Comparison of ENCODE assay signal across 11 cellular contexts in the genomic region with DNA sequence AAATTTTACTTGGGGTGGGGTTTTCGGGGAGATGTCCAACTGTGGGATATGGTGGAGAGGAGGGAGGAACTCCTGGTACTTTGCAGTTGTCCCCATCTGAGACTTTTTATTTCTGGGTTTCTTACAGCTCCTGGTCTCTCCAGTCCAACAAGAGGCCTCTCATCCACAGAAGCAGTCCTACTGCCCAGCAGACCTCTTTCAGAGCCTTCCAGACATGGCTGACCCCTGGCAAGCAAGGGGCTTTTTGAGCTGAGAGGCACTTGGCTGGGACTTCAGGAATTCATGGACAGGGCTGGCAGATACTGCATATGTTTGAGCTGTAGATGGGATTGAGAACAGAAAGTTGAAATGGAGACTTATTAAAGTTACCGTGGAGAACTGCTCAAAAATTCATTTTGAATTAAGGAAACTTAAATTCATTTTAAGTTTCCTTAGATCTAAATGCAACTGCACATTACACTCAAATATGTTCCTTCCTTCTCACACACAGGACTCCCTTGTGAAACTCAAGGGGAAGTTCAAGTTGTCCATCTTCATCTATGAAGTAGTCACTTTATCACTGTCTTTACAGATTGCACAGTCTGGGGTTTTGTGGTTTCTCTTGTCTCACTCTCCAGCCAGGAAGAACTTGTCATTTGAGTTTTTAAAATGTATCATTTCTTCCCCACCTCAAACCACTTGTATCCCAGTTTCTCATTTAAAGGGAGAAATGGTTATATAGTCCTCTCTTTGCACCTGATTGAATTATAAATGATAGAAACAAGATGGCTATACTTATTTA. TPM values are rescaled to one million over a fixed set of nuclear protein-coding genes. Genes with fewer than 3 reads are reported as not detected.
A peak's percentile ranks its signal among the peaks of the same experiment; 100 is the strongest.
DNase-seq lines count a peak whose midpoint lies in the region; ATAC-seq and TF ChIP-seq lines count a peak whose summit lies in the region.
"Had no signal": no experiment of that assay in that cellular context is flagged by ENCODE, and none has a peak within 500 bp of the region (broad histone marks: within the 10 kb centered on the region; RNA-seq: fewer than 3 reads in every experiment).

No MANE protein-coding gene starts in this region.

- POLR2A ChIA-PET in activated CD4-positive, alpha-beta T cell treated with anti-CD3 and anti-CD28 coated beads, Interleukin-2, amount 10 ng/mL, durations not matched to agents 7 days and 5 days (lab: Charles Lee), result interaction anchor here (0.6 to 0.7 kb wide), 2 partner anchors 17 to 33 kb away, joined by 3 to 4 read pairs; no protein-coding TSS in a partner anchor
- POLR2A ChIA-PET in T-cell (lab: Charles Lee), result no interaction called here

- H3K36me3 Mint-ChIP-seq in activated CD4-positive, alpha-beta T cell treated with anti-CD3 and anti-CD28 coated beads, Interleukin-2, amount 10 ng/mL, durations not matched to agents 7 days and 5 days (ENCODE audit: low read depth), result peaks cover under 1% of the 10 kb centered on the region
- no peaks in the 10 kb centered on the region for H3K36me3 Mint-ChIP-seq in T-cell

- H3K36me3 ChIP-seq in thoracic aorta (no peaks in the 10 kb centered on the region), GM23248 (ENCODE audit: low read depth) (peaks cover 1% of the 10 kb centered on the region; the same call in 1 of the 2 replicates)

- no peak overlapping the region for H3K4me2 ChIP-seq in GM23248 (ENCODE audit: unreplicated experiment)
- H3K4me2 ChIP-seq: A549 had no signal

- no peaks in the 10 kb centered on the region for H3K79me2 ChIP-seq in GM23248 (ENCODE audit: insufficient read depth)

- H3K27ac Mint-ChIP-seq in activated CD4-positive, alpha-beta T cell treated with anti-CD3 and anti-CD28 coated beads, Interleukin-2, amount 10 ng/mL, durations not matched to agents 7 days and 5 days, result no peak overlapping the region
- H3K27ac Mint-ChIP-seq in T-cell, result peak overlapping the region; percentile 26 to 56

- H2AFZ ChIP-seq in GM23248, result no peak overlapping the region

- H4K20me1 ChIP-seq in GM23248 (ENCODE audit: insufficient read depth), result no peaks in the 10 kb centered on the region

- ATAC-seq in T-cell (replicated peaks in 1 of 4), result peak in 1 of 4 experiments; percentile 36
- ATAC-seq in thoracic aorta (ENCODE audit: insufficient number of reproducible peaks, low FRiP score, low read depth), result no peak

- in situ Hi-C loops in GM23248 (cut with MboI), result no loop called here

- H3K27me3 ChIP-seq in thoracic aorta (replicated peaks; ENCODE audit: insufficient read depth), result no peaks in the 10 kb centered on the region
- no peaks in the 10 kb centered on the region for H3K27me3 ChIP-seq in GM23248 (replicated peaks; ENCODE audit: insufficient read depth)

- H3K4me3 ChIP-seq in thoracic aorta (no peak overlapping the region), GM23248 (no peak overlapping the region)
- H3K4me3 ChIP-seq: A549 had no signal

- H3K9me3 Mint-ChIP-seq in activated CD4-positive, alpha-beta T cell treated with anti-CD3 and anti-CD28 coated beads, Interleukin-2, amount 10 ng/mL, durations not matched to agents 7 days and 5 days, result no peaks in the 10 kb centered on the region
- no peaks in the 10 kb centered on the region for H3K9me3 Mint-ChIP-seq in T-cell

- no peaks in the 10 kb centered on the region for H3K9me2 ChIP-seq in GM23248 (ENCODE audit: insufficient read depth)

- peaks cover 11 to 39% of the 10 kb centered on the region in 2 donors for H3K4me1 ChIP-seq in thoracic aorta (ENCODE audit: control insufficient read depth in 1 of 2, low read depth in 2 of 2)
- no peaks in the 10 kb centered on the region for H3K4me1 ChIP-seq in GM23248 (ENCODE audit: insufficient read depth)

- H3K4me1 Mint-ChIP-seq in activated CD4-positive, alpha-beta T cell treated with anti-CD3 and anti-CD28 coated beads, Interleukin-2, amount 10 ng/mL, durations not matched to agents 7 days and 5 days, result peaks cover 29% of the 10 kb centered on the region
- peaks cover 26 to 35% (median 28%) of the 10 kb centered on the region in 3 donors for H3K4me1 Mint-ChIP-seq in T-cell

- H3K9me3 ChIP-seq in thoracic aorta, result no peaks in the 10 kb centered on the region
- no peaks in the 10 kb centered on the region for H3K9me3 ChIP-seq in GM23248 (ENCODE audit: low read depth)
- H3K9me3 ChIP-seq: A549 had no signal

- no peak overlapping the region for H3K4me3 Mint-ChIP-seq in activated CD4-positive, alpha-beta T cell treated with anti-CD3 and anti-CD28 coated beads, Interleukin-2, amount 10 ng/mL, durations not matched to agents 7 days and 5 days
- peak overlapping the region in 1 of 3 donors; percentile 68 for H3K4me3 Mint-ChIP-seq in T-cell

- DNase-seq in activated CD4-positive, alpha-beta T cell treated with anti-CD3 and anti-CD28 coated beads, Interleukin-2, amount 10 ng/mL, durations not matched to agents 7 days and 5 days, result peak; percentile 20
- no peak for DNase-seq in activated CD4-positive, alpha-beta T cell treated with anti-CD3 and anti-CD28 coated beads, Interleukin-2, amount 50 U/mL, for 4 hours
- DNase-seq in T-cell (no peak), globus pallidus (ENCODE audit: low spot score) (peak; percentile 39), thoracic aorta (ENCODE audit: low spot score) (no peak), iPS-NIHi11 (ENCODE audit: low spot score) (no peak), GM23248 (no peak), AG20443 (ENCODE audit: low spot score) (no peak)
- DNase-seq: SHP77; stimulated activated CD4-positive, alpha-beta T cell treated with anti-CD3 and anti-CD28 coated beads, Interleukin-1b, Interleukin-23, amount 100 ng/mL, for 48 hours had no signal

- H3K9ac ChIP-seq in GM23248, result no peak overlapping the region

- CTCF ChIA-PET in activated CD4-positive, alpha-beta T cell treated with anti-CD3 and anti-CD28 coated beads, Interleukin-2, amount 10 ng/mL, durations not matched to agents 7 days and 5 days (lab: Charles Lee), result interaction anchor here (1.5 kb wide), 1 partner anchor 19 kb away, joined by 3 read pairs; no protein-coding TSS in a partner anchor
- CTCF ChIA-PET in T-cell (lab: Charles Lee), result interaction anchor here in 1 of 2 donors (0.6 to 1.2 kb wide), 4 partner anchors 43 to 274 kb away, joined by 3 to 9 read pairs (median 5); partner anchors contain the start of gene RPL19

- H3K27me3 Mint-ChIP-seq in activated CD4-positive, alpha-beta T cell treated with anti-CD3 and anti-CD28 coated beads, Interleukin-2, amount 10 ng/mL, durations not matched to agents 7 days and 5 days, result no peaks in the 10 kb centered on the region
- H3K27me3 Mint-ChIP-seq in T-cell, result no peaks in the 10 kb centered on the region

- H3K27ac ChIP-seq in thoracic aorta (peak overlapping the region; percentile 47 to 57), GM23248 (no peak overlapping the region)
- H3K27ac ChIP-seq: A549 had no signal

- 33 to 43% methylated on average over 2 of the region's 2 CpGs for WGBS in GM23248 (ENCODE audit: low coverage in 1 of 2, low lambda C conversion rate in 2 of 2, missing lambda C conversion rate in 2 of 2), 2 experiments

- H3F3A ChIP-seq in GM23248 (ENCODE audit: insufficient read depth), result peaks cover 46% of the 10 kb centered on the region

- TF ChIP-seq CTCF in thoracic aorta (IDR thresholded peaks at IDR 0.05), result no peak

RNA-seq across cellular contexts. Expression of gene FBXO47, which starts 40.7 kb away (rescaled TPM):
- total RNA-seq in activated CD4-positive, alpha-beta T cell treated with anti-CD3 and anti-CD28 coated beads, Interleukin-2, amount 10 ng/mL, durations not matched to agents 7 days and 5 days, result not detected
- total RNA-seq in T-cell (not detected), thoracic aorta (not detected)
- under 0.01 TPM in 1 of 2 replicates, not detected in the other for total RNA-seq in GM23248 (2014; rRNA removed; shearing (Covaris generic))
- polyA plus RNA-seq in GM23248 (2016; fragmentation: Nextera tagmentation; extraction: Ambion mirVana), result not detected in 2 replicates

RNA-seq across cellular contexts. Expression of gene LASP1, which starts 56.6 kb away (rescaled TPM):
- 100 to 1,000 TPM; 189 to 200 TPM for total RNA-seq in activated CD4-positive, alpha-beta T cell treated with anti-CD3 and anti-CD28 coated beads, Interleukin-2, amount 10 ng/mL, durations not matched to agents 7 days and 5 days
- total RNA-seq in T-cell, result 100 to 1,000 TPM in 4 of 5 donors, 10 to 100 TPM in 1; 97.2 to 157 (median 122) TPM
- 100 to 1,000 TPM in 1 of 2 donors, 10 to 100 TPM in 1; 87.2 to 219 TPM for total RNA-seq in thoracic aorta
- 207 and 250 TPM in 2 replicates for total RNA-seq in GM23248 (2014; rRNA removed; shearing (Covaris generic))
- 198 and 203 TPM in 2 replicates for polyA plus RNA-seq in GM23248 (2016; fragmentation: Nextera tagmentation; extraction: Ambion mirVana)

Comparison
In these comparisons a context has a peak if more than half of its experiments do, and no peak if none do; other contexts are left out.
1. DNase-seq: peak in activated CD4-positive, alpha-beta T cell treated with anti-CD3 and anti-CD28 coated beads, Interleukin-2, amount 10 ng/mL, durations not matched to agents 7 days and 5 days (single experiment) and globus pallidus (single experiment); none in activated CD4-positive, alpha-beta T cell treated with anti-CD3 and anti-CD28 coated beads, Interleukin-2, amount 50 U/mL, for 4 hours (0 of 2), T-cell (0 of 34), thoracic aorta (single experiment), iPS-NIHi11 (single experiment), GM23248 (single experiment) and AG20443 (single experiment).